In the genomic region with DNA sequence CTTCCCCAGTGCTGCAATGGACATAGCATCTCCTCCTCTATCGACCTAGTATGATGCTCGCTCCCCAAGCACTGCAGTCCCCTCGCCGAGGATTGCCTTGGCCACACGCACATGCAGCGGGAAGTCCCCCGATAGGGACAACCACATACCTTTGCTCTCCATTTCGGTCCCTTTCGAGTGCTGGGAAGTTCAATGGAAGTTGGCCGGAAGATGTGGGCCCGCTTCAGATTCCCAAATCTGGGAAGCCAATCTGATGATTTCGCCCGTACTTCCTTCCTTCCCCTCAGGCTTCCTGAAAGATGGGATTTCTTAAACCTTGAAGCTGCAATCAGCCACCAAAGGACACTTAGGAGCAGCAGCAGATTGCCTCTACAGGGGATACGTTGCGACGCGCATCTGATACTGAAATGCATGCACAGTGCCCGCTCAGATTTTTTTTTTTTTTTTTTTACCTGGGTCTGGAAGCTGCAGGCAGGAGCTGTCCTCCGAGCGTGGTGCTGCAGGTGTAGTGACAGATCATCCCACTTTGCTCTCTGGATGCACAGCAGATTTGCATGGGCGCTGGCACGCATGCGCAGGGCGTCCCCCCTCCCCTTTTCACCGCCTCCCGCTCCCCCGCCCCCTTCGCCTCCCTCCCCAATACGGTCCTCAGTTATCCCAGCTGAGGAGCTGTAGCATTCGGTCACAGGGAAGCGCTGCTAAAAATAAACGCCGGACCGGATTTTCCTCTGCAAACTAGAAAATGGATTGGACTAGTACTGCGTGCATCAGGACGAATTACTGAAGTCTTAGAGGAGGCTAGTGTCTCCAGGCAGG, we compare ENCODE assay signal across 7 cellular contexts. TPM values are rescaled to one million over a fixed set of nuclear protein-coding genes. Genes with fewer than 3 reads are reported as not detected.
DNase-seq lines count a peak whose midpoint lies in the region; ATAC-seq, FAIRE-seq and TF ChIP-seq lines count a peak whose summit lies in the region.

A gene (minus strand): TSS at position 510 of the 816 bp plus-strand sequence.

- in situ Hi-C loops in mammary epithelial cell (cut with MboI; ENCODE audit: low sequenced_read_pairs in 2 of 2): no loop called here

- intact Hi-C loops in mammary epithelial cell (cut with micrococcal nuclease): no loop called here
- intact Hi-C loops in kidney (cut with DNase I): no loop called here

- no peak for FAIRE-seq in kidney (lab: Jason Lieb, UNC)

- H3K27ac ChIP-seq in HEK293 (ENCODE audit: extremely low read depth, low read depth, low read length) (no peak within 1 kb of the TSS), mammary epithelial cell (ENCODE audit: insufficient read depth, low read depth, low read length) (no peak within 1 kb of the TSS), kidney (ENCODE audit: low read depth in 2 of 2, low read length in 2 of 2) (no peak within 1 kb of the TSS)

- no peak within 1 kb of the TSS for H2AFZ ChIP-seq in mammary epithelial cell (ENCODE audit: low read depth, low read length)

- H3K4me3 ChIP-seq in HEK293 (ENCODE audit: low read depth, low read length) (peak within 1 kb of the TSS; percentile 17), mammary epithelial cell (replicated peaks in 1 of 3; ENCODE audit: insufficient read depth in 1 of 3, low read depth in 2 of 3, low read length in 3 of 3) (no peak within 1 kb of the TSS), kidney (ENCODE audit: low read length in 2 of 2) (peak within 1 kb of the TSS; percentile 20 to 46)

- POLR2A ChIA-PET in HEK293 (lab: Yijun Ruan, JAX): no interaction called here

- BruUV-seq in mammary epithelial cell (replicated peaks; lab: Mats Ljungman, UMichigan): no TSS peak

- H3K4me1 ChIP-seq in HEK293 (ENCODE audit: control insufficient read depth, insufficient read depth, low read length): no peaks in the 10 kb centered on the region
- H3K4me1 ChIP-seq in mammary epithelial cell (ENCODE audit: insufficient read depth, low read length): no peaks in the 10 kb centered on the region
- H3K4me1 ChIP-seq in kidney (ENCODE audit: control insufficient read depth in 1 of 2, insufficient read depth in 1 of 2, low read depth in 1 of 2, low read length in 2 of 2): peaks cover 0 to 4% of the 10 kb centered on the region in 2 donors

- CTCF ChIA-PET in HEK293 (lab: Yijun Ruan, JAX): interaction anchor here (0.7 kb wide), 1 partner anchor 731 kb away, joined by 3 read pairs; no protein-coding TSS in a partner anchor
- CTCF ChIA-PET in mammary epithelial cell (lab: Charles Lee; ENCODE audit: low non-redundant PET): no interaction called here

- no peaks in the 10 kb centered on the region for H3K9me3 ChIP-seq in HEK293 (ENCODE audit: control insufficient read depth, insufficient read depth, low read depth, low read length)
- no peaks in the 10 kb centered on the region for H3K9me3 ChIP-seq in mammary epithelial cell (replicated peaks; ENCODE audit: insufficient read depth, low read length)
- no peaks in the 10 kb centered on the region for H3K9me3 ChIP-seq in kidney (ENCODE audit: control insufficient read depth in 1 of 2, low read length in 2 of 2)

- no peaks in the 10 kb centered on the region for H4K20me1 ChIP-seq in mammary epithelial cell (ENCODE audit: insufficient read depth, low read length)

- H3K79me2 ChIP-seq in mammary epithelial cell (ENCODE audit: insufficient read depth, low read length): no peaks in the 10 kb centered on the region

- ATAC-seq in HG02970 (IDR thresholded peaks at IDR 0.05; ENCODE audit: low FRiP score, unreplicated experiment): no peak

- no peaks in the 10 kb centered on the region for H3K36me3 ChIP-seq in HEK293 (ENCODE audit: control insufficient read depth in 2 of 2, insufficient read depth in 1 of 2, low read length in 2 of 2)
- H3K36me3 ChIP-seq in mammary epithelial cell (ENCODE audit: insufficient read depth, low read length): no peaks in the 10 kb centered on the region
- H3K36me3 ChIP-seq in kidney (ENCODE audit: control insufficient read depth in 1 of 2, insufficient read depth in 2 of 2, low read length in 2 of 2): no peaks in the 10 kb centered on the region

- WGBS in mammary epithelial cell (ENCODE audit: low coverage, missing lambda C conversion rate): 9% methylated on average over 24 of the region's 36 CpGs

- no peak within 1 kb of the TSS for H3K9ac ChIP-seq in mammary epithelial cell (ENCODE audit: insufficient read depth, low read length)
- H3K9ac ChIP-seq in kidney (ENCODE audit: low read length in 2 of 2): no peak within 1 kb of the TSS

- no peak within 1 kb of the TSS for H3K4me2 ChIP-seq in mammary epithelial cell (ENCODE audit: insufficient read depth, low read depth, low read length)

- dilution Hi-C loops in mammary epithelial cell (cut with HindIII; ENCODE audit: low sequenced_read_pairs): no loop called here

- DNase-seq in NCI-H460 (ENCODE audit: extremely low read depth, low read depth) (peak; percentile 12), mammary epithelial cell (peak; percentile 49), kidney (peak; percentile 80), GM10266 (ENCODE audit: extremely low spot score) (no peak)
- peak; percentile 1 to 5 for DNase-seq in stimulated activated CD4-positive, alpha-beta T cell treated with anti-CD3 and anti-CD28 coated beads, Interleukin-4, amount 100 ng/mL, for 4 hours

- TF ChIP-seq CTCF in HEK293 (tag by site-specific recombination; IDR thresholded peaks at IDR 0.05): no peak
- TF ChIP-seq CTCF in mammary epithelial cell (conservative IDR thresholded peaks at IDR 0.05 in 1 of 2, IDR thresholded peaks at IDR 0.05 in 1 of 2; ENCODE audit: extremely low read depth in 1 of 2, insufficient read depth in 1 of 2, low read depth in 1 of 2, low read length in 2 of 2): no peak
- TF ChIP-seq CTCF in kidney (IDR thresholded peaks at IDR 0.05; ENCODE audit: borderline replicate concordance, extremely low read depth, insufficient read depth): no peak
- no peak for TF ChIP-seq CTCF in GM10266 (IDR thresholded peaks at IDR 0.05; ENCODE audit: control insufficient read depth, insufficient read depth, low read depth, missing control alignments)

- no peaks in the 10 kb centered on the region for H3K27me3 ChIP-seq in mammary epithelial cell (ENCODE audit: insufficient read depth, low read length)

TF ChIP-seq in HEK293, 187 proteins besides CTCF, POLR2A, EP300 and RAD21 (continues in another document):
- TF ChIP-seq ZNF138 (tag by site-specific recombination; IDR thresholded peaks at IDR 0.05; ENCODE audit: borderline replicate concordance) (no peak), ZNF548 (tag by site-specific recombination; IDR thresholded peaks at IDR 0.05) (no peak)
- TF ChIP-seq, protein P1, sequence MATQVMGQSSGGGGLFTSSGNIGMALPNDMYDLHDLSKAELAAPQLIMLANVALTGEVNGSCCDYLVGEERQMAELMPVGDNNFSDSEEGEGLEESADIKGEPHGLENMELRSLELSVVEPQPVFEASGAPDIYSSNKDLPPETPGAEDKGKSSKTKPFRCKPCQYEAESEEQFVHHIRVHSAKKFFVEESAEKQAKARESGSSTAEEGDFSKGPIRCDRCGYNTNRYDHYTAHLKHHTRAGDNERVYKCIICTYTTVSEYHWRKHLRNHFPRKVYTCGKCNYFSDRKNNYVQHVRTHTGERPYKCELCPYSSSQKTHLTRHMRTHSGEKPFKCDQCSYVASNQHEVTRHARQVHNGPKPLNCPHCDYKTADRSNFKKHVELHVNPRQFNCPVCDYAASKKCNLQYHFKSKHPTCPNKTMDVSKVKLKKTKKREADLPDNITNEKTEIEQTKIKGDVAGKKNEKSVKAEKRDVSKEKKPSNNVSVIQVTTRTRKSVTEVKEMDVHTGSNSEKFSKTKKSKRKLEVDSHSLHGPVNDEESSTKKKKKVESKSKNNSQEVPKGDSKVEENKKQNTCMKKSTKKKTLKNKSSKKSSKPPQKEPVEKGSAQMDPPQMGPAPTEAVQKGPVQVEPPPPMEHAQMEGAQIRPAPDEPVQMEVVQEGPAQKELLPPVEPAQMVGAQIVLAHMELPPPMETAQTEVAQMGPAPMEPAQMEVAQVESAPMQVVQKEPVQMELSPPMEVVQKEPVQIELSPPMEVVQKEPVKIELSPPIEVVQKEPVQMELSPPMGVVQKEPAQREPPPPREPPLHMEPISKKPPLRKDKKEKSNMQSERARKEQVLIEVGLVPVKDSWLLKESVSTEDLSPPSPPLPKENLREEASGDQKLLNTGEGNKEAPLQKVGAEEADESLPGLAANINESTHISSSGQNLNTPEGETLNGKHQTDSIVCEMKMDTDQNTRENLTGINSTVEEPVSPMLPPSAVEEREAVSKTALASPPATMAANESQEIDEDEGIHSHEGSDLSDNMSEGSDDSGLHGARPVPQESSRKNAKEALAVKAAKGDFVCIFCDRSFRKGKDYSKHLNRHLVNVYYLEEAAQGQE (tag by site-specific recombination; IDR thresholded peaks at IDR 0.05): peak; percentile 98
- TF ChIP-seq, protein P2, sequence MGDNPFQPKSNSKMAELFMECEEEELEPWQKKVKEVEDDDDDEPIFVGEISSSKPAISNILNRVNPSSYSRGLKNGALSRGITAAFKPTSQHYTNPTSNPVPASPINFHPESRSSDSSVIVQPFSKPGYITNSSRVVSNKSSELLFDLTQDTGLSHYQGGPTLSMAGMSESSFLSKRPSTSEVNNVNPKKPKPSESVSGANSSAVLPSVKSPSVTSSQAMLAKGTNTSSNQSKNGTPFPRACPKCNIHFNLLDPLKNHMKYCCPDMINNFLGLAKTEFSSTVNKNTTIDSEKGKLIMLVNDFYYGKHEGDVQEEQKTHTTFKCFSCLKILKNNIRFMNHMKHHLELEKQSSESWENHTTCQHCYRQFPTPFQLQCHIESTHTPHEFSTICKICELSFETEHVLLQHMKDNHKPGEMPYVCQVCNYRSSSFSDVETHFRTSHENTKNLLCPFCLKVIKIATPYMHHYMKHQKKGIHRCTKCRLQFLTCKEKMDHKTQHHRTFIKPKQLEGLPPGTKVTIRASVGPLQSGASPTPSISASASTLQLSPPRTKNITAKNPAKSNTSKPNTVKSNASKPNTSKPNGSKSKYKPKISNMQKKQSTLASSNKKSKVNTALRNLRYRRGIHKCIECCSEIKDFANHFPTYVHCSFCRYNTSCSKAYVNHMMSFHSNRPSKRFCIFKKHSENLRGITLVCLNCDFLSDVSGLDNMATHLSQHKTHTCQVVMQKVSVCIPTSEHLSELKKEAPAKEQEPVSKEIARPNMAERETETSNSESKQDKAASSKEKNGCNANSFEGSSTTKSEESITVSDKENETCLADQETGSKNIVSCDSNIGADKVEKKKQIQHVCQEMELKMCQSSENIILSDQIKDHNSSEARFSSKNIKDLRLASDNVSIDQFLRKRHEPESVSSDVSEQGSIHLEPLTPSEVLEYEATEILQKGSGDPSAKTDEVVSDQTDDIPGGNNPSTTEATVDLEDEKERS (tag by site-specific recombination; IDR thresholded peaks at IDR 0.05): no peak

RNA-seq across cellular contexts. Expression of the gene that starts here (rescaled TPM):
- total RNA-seq in NCI-H460 (2014; rRNA removed; shearing (Covaris generic)): 1.5 TPM in 2 replicates
- 1.1 and 1.5 TPM in 2 replicates for polyA plus RNA-seq in NCI-H460 (2014; cell fraction: nucleus; rRNA removed)
- total RNA-seq in mammary epithelial cell: not detected
- 0.15 TPM for polyA plus RNA-seq in mammary epithelial cell
- polyA minus RNA-seq in mammary epithelial cell: not detected
- total RNA-seq in kidney: 1.8 TPM
- 3.7 TPM for polyA plus RNA-seq in kidney (ENCODE audit: insufficient read depth, low read depth, low replicate concordance)

Comparison
In these comparisons a context has a peak if more than half of its experiments do, and no peak if none do; other contexts are left out.
1. Peak in DNase-seq in mammary epithelial cell; RNA of the gene not detected or under 1 TPM.
2. H3K4me3 ChIP-seq: peak in HEK293 (single experiment) and kidney (2 of 2); none in mammary epithelial cell (0 of 3).